ENCODE assay signal across 8 cellular contexts in genomic region chr12:94244165-94245133, GRCh38.
DNase-seq lines count a peak whose midpoint lies in the region; ATAC-seq and TF ChIP-seq lines count a peak whose summit lies in the region.

No MANE protein-coding gene starts in this region.

- TF ChIP-seq POLR2A in Peyer's patch (IDR thresholded peaks at IDR 0.05) = no peak

- H3K4me3 ChIP-seq in GM12865 (ENCODE audit: low read depth, low read length) = no peak overlapping the region
- H3K4me3 ChIP-seq in Peyer's patch = no peak overlapping the region
- no peak overlapping the region for H3K4me3 ChIP-seq in upper lobe of right lung

- intact Hi-C loops in upper lobe of right lung (cut with DNase I) = no loop called here

- H3K36me3 ChIP-seq in Peyer's patch (no peaks in the 10 kb centered on the region), upper lobe of right lung (peaks cover 10% of the 10 kb centered on the region)

- no peaks in the 10 kb centered on the region for H3K9me3 ChIP-seq in Peyer's patch
- no peaks in the 10 kb centered on the region for H3K9me3 ChIP-seq in upper lobe of right lung

- no peaks in the 10 kb centered on the region for H3K27me3 Mint-ChIP-seq in effector memory CD8-positive, alpha-beta T cell
- peaks cover 4% of the 10 kb centered on the region for H3K27me3 Mint-ChIP-seq in nephron progenitor cell (ENCODE audit: low read depth, poor library complexity)

- TF ChIP-seq CTCF in GM12865 (IDR thresholded peaks at IDR 0.05; ENCODE audit: insufficient read depth, low read depth, low read length, missing control alignments) (no peak), Peyer's patch (IDR thresholded peaks at IDR 0.05) (no peak), upper lobe of right lung (IDR thresholded peaks at IDR 0.05) (no peak), nephron progenitor cell (IDR thresholded peaks at IDR 0.05) (no peak)

- H3K9me3 Mint-ChIP-seq in effector memory CD8-positive, alpha-beta T cell = no peaks in the 10 kb centered on the region
- no peaks in the 10 kb centered on the region for H3K9me3 Mint-ChIP-seq in nephron progenitor cell

- H3K36me3 Mint-ChIP-seq in effector memory CD8-positive, alpha-beta T cell (ENCODE audit: insufficient read depth) = peaks cover 36% of the 10 kb centered on the region
- H3K36me3 Mint-ChIP-seq in nephron progenitor cell (ENCODE audit: low read depth) = no peaks in the 10 kb centered on the region

- peaks cover 29 to 39% of the 10 kb centered on the region in 2 donors for H3K4me1 Mint-ChIP-seq in effector memory CD8-positive, alpha-beta T cell (ENCODE audit: low read depth in 2 of 2)
- peaks cover 16% of the 10 kb centered on the region for H3K4me1 Mint-ChIP-seq in nephron progenitor cell

- H3K27ac Mint-ChIP-seq in effector memory CD8-positive, alpha-beta T cell = peak overlapping the region; percentile 82 to 89
- no peak overlapping the region for H3K27ac Mint-ChIP-seq in nephron progenitor cell

- DNase-seq in GM12865 (ENCODE audit: low read depth) (peak; percentile 68), Peyer's patch (peak in 2 of 3 donors; percentile 78 to 82), upper lobe of right lung (peak; percentile 67), nephron progenitor cell (no peak), AG20443 (ENCODE audit: low spot score) (no peak), hepatic stellate cell (ENCODE audit: low spot score) (no peak)
- DNase-seq in effector memory CD8-positive, alpha-beta T cell = peak; percentile 35 to 46 (median 41)

- H3K27me3 ChIP-seq in Peyer's patch (no peaks in the 10 kb centered on the region), upper lobe of right lung (no peaks in the 10 kb centered on the region)

- H3K4me1 ChIP-seq in Peyer's patch (peaks cover 0 to 10% (median 2%) of the 10 kb centered on the region in 4 donors), upper lobe of right lung (peaks cover 3% of the 10 kb centered on the region)

- peak; percentile 70 for ATAC-seq in HG02610 (IDR thresholded peaks at IDR 0.05; ENCODE audit: unreplicated experiment)
- peak; percentile 84 for ATAC-seq in effector memory CD8-positive, alpha-beta T cell (replicated peaks)
- ATAC-seq in upper lobe of right lung = peak; percentile 90

- H3K27ac ChIP-seq in Peyer's patch (peak overlapping the region in 2 of 4 donors; percentile 22 to 43), upper lobe of right lung (peak overlapping the region; percentile 17)

- peak overlapping the region; percentile 64 to 67 for H3K4me3 Mint-ChIP-seq in effector memory CD8-positive, alpha-beta T cell
- no peak overlapping the region for H3K4me3 Mint-ChIP-seq in nephron progenitor cell

Comparison
In these comparisons a context has a peak if more than half of its experiments do, and no peak if none do; other contexts are left out.
1. DNase-seq: peak in GM12865 (single experiment), Peyer's patch (2 of 3), effector memory CD8-positive, alpha-beta T cell (3 of 3) and upper lobe of right lung (single experiment); none in nephron progenitor cell (single experiment), AG20443 (single experiment) and hepatic stellate cell (single experiment).
2. Peak in every context shown above with its lines, with median percentiles within 50 percentile points of each other: ATAC-seq.